Comparison of ENCODE assay signal across 23 cellular contexts in the genomic region with DNA sequence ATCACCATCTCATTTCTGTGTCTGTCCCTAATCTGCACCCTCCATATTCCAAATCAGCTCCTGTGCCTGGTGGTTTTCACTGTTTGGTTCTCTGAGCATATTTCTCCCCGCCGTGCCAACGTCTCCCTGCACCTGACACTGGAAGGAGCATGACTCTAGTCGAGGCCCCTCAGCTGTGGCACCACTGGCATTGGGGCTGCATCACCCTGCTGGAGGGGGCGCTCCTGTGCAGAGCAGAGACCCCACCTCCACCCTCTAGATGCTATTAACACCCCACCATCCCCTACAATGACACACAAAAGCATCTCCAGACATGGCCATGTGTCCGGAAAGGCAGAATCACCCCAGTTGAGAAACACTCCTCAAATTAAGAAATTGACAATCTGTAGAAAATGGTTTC. TPM values are rescaled to one million over a fixed set of nuclear protein-coding genes. Genes with fewer than 3 reads are reported as not detected.
"Had no signal": no experiment of that assay in that cellular context is flagged by ENCODE, and none has a peak within 500 bp of the region (broad histone marks: within the 10 kb centered on the region; RNA-seq: fewer than 3 reads in every experiment).

No MANE protein-coding gene starts in this region.

- H3K9me3 ChIP-seq: neutrophil, ovary, psoas muscle, right atrium auricular region, upper lobe of left lung had no signal

- H3K79me2 ChIP-seq: hepatocyte had no signal

- ATAC-seq: activated CD8-positive, alpha-beta T cell treated with anti-CD3 and anti-CD28 coated beads, Interleukin-2, amount 10 ng/mL, durations not matched to agents 7 days and 5 days; activated naive CD8-positive, alpha-beta T cell treated with anti-CD3 and anti-CD28 coated beads, Interleukin-2, amount 50 U/mL, for 24 hours; left cardiac atrium; natural killer cell treated with Interleukin-12 subunit alpha and Interleukin-12 subunit beta and Interleukin-15 and Interleukin-18, amount 100 ng/mL, for 72 hours; psoas muscle had no signal

- DNase-seq: activated CD4-positive, alpha-beta T cell treated with anti-CD3 and anti-CD28 coated beads, Interleukin-2, amount 10 ng/mL, durations not matched to agents 7 days and 5 days; activated CD4-positive, CD25-positive, alpha-beta regulatory T cell treated with anti-CD3 and anti-CD28 coated beads, Interleukin-2, amount 50 U/mL, for 72 hours; activated CD8-positive, alpha-beta T cell treated with anti-CD3 and anti-CD28 coated beads, Interleukin-2, amount 10 ng/mL, durations not matched to agents 7 days and 5 days; activated gamma-delta T cell; activated naive CD4-positive, alpha-beta T cell treated with anti-CD3 and anti-CD28 coated beads, Interleukin-2, amount 50 U/mL, for 16 hours; activated naive CD8-positive, alpha-beta T cell treated with anti-CD3 and anti-CD28 coated beads, Interleukin-2, amount 50 U/mL, for 24 hours; cerebellar nuclear complex; left cardiac atrium; ovary; psoas muscle; stimulated activated CD4-positive, alpha-beta T cell treated with anti-CD3 and anti-CD28 coated beads, Interleukin-4, amount 100 ng/mL, for 24 hours; stimulated activated naive CD4-positive, alpha-beta T cell treated with Interleukin-2 at 50 U/mL for 16 hours; T-helper 2 cell; upper lobe of left lung had no signal

- H3K4me3 ChIP-seq: coronary artery, hepatocyte, ovary, psoas muscle, right atrium auricular region, upper lobe of left lung had no signal

- H3K27ac ChIP-seq: coronary artery, hepatocyte, neutrophil, ovary, psoas muscle, right atrium auricular region, upper lobe of left lung had no signal

- H3K4me1 ChIP-seq: psoas muscle, right atrium auricular region, upper lobe of left lung had no signal

- H3K36me3 ChIP-seq: neutrophil, ovary, right atrium auricular region had no signal

- H2AFZ ChIP-seq: hepatocyte had no signal

- H3K4me2 ChIP-seq: hepatocyte had no signal

- H3K27me3 ChIP-seq: hepatocyte, ovary, right atrium auricular region, upper lobe of left lung had no signal

RNA-seq across cellular contexts. Expression of a gene that starts 20.8 kb away (rescaled TPM):
- total RNA-seq: activated CD4-positive, alpha-beta T cell treated with anti-CD3 and anti-CD28 coated beads, Interleukin-2, amount 10 ng/mL, durations not matched to agents 7 days and 5 days; activated CD8-positive, alpha-beta T cell treated with anti-CD3 and anti-CD28 coated beads, Interleukin-2, amount 10 ng/mL, durations not matched to agents 7 days and 5 days; activated T-helper 1 cell treated with anti-CD3 and anti-CD28 coated beads, Interleukin-12 subunit alpha, Interleukin-12 subunit beta, Interleukin-2, Interleukin-4 antibody, amounts not matched to agents 30 ng/mL and 10 ng/mL and 1 ng/mL, durations not matched to agents 14 hours and 24 hours and 36 hours; epithelial cell of proximal tubule; fibroblast of villous mesenchyme; hepatocyte; left cardiac atrium; liver; natural killer cell treated with Interleukin-12 subunit alpha and Interleukin-12 subunit beta and Interleukin-15 and Interleukin-18, amount 100 ng/mL, for 72 hours; ovary; psoas muscle; right atrium auricular region; upper lobe of left lung had no signal

RNA-seq across cellular contexts. Expression of a gene that starts 25.3 kb away (rescaled TPM):
- total RNA-seq: activated CD4-positive, alpha-beta T cell treated with anti-CD3 and anti-CD28 coated beads, Interleukin-2, amount 10 ng/mL, durations not matched to agents 7 days and 5 days; activated CD8-positive, alpha-beta T cell treated with anti-CD3 and anti-CD28 coated beads, Interleukin-2, amount 10 ng/mL, durations not matched to agents 7 days and 5 days; activated T-helper 1 cell treated with anti-CD3 and anti-CD28 coated beads, Interleukin-12 subunit alpha, Interleukin-12 subunit beta, Interleukin-2, Interleukin-4 antibody, amounts not matched to agents 30 ng/mL and 10 ng/mL and 1 ng/mL, durations not matched to agents 14 hours and 24 hours and 36 hours; epithelial cell of proximal tubule; fibroblast of villous mesenchyme; hepatocyte; left cardiac atrium; natural killer cell treated with Interleukin-12 subunit alpha and Interleukin-12 subunit beta and Interleukin-15 and Interleukin-18, amount 100 ng/mL, for 72 hours; psoas muscle; right atrium auricular region; upper lobe of left lung had no signal

RNA-seq across cellular contexts. Expression of a gene that starts 47.1 kb away (rescaled TPM):
- total RNA-seq: activated CD4-positive, alpha-beta T cell treated with anti-CD3 and anti-CD28 coated beads, Interleukin-2, amount 10 ng/mL, durations not matched to agents 7 days and 5 days; activated CD8-positive, alpha-beta T cell treated with anti-CD3 and anti-CD28 coated beads, Interleukin-2, amount 10 ng/mL, durations not matched to agents 7 days and 5 days; activated T-helper 1 cell treated with anti-CD3 and anti-CD28 coated beads, Interleukin-12 subunit alpha, Interleukin-12 subunit beta, Interleukin-2, Interleukin-4 antibody, amounts not matched to agents 30 ng/mL and 10 ng/mL and 1 ng/mL, durations not matched to agents 14 hours and 24 hours and 36 hours; epithelial cell of proximal tubule; fibroblast of villous mesenchyme; hepatocyte; left cardiac atrium; liver; natural killer cell treated with Interleukin-12 subunit alpha and Interleukin-12 subunit beta and Interleukin-15 and Interleukin-18, amount 100 ng/mL, for 72 hours; ovary; psoas muscle; right atrium auricular region; upper lobe of left lung had no signal

RNA-seq across cellular contexts. Expression of a gene that starts 49.6 kb away (rescaled TPM):
- total RNA-seq: epithelial cell of proximal tubule, fibroblast of villous mesenchyme, hepatocyte, left cardiac atrium, liver, ovary, right atrium auricular region had no signal
